ENCODE assay signal across 25 cellular contexts in the genomic region with DNA sequence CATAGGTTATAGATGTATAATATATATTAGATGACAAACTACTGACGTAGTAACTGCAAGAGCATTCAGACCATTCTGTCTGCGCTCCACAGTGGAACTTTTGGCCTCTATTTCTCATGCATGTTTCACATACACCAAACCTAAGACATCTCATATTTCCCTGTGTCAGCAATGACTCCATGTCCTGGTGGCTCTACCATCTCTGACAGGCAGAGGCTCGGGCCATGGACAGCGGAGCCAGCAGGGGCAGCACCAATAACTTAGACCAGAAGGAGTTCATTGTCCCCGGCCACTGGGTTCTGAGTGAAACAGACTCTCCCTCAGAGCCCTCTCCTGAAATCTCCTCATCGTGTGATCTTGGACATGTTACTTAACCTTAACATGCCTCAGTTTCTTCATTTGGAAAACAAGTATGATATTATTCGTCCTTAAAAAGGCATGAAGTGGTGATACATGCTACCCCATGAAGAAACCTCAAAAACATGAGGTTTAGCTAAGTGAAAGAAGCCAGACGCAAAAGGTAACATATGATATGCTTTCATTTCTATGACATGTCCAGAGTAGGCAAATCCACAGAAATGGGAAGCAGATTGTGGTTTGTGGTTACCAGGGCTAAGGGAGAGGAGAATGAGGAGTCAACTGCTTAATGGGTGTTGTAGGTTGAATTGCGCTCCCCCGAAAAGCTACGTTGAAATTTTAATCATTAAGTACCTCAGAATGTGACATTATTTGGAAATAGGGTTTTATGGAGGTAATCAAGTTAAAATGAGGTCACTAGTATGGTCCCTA.
A peak's percentile ranks its signal among the peaks of the same experiment; 100 is the strongest.
DNase-seq lines count a peak whose midpoint lies in the region; TF ChIP-seq lines count a peak whose summit lies in the region.
"Had no signal": no experiment of that assay in that cellular context is flagged by ENCODE, and none has a peak within 500 bp of the region (broad histone marks: within the 10 kb centered on the region; RNA-seq: fewer than 3 reads in every experiment).

No MANE protein-coding gene starts in this region.

- H3K27ac ChIP-seq in mammary epithelial cell (ENCODE audit: insufficient read depth, low read depth, low read length): no peak overlapping the region
- no peak overlapping the region for H3K27ac ChIP-seq in breast epithelium
- H3K27ac ChIP-seq in endodermal cell (ENCODE audit: low read depth, low read length): no peak overlapping the region
- H3K27ac ChIP-seq in sigmoid colon: no peak overlapping the region
- no peak overlapping the region for H3K27ac ChIP-seq in tibial artery
- H3K27ac ChIP-seq in GM23248: no peak overlapping the region
- H3K27ac ChIP-seq: 22Rv1, body of pancreas, parathyroid adenoma, SJSA1 had no signal

- H3K27me3 Mint-ChIP-seq in endodermal cell (ENCODE audit: insufficient read depth): peaks cover 6% of the 10 kb centered on the region
- H3K27me3 Mint-ChIP-seq: activated naive CD8-positive, alpha-beta T cell treated with anti-CD3 and anti-CD28 coated beads for 36 hours; CD4-positive, CD25-positive, alpha-beta regulatory T cell; stimulated activated naive CD8-positive, alpha-beta T cell treated with anti-CD3 and anti-CD28 coated beads, Interleukin-15, Interleukin-2, amounts not matched to agents 100 ng/mL and 50 ng/mL, for 24 hours; type B pancreatic cell had no signal

- no peak for TF ChIP-seq EP300 in sigmoid colon (IDR thresholded peaks at IDR 0.05)

- CTCF ChIA-PET in mammary epithelial cell (lab: Charles Lee; ENCODE audit: low non-redundant PET): no interaction called here

- H3K4me3 ChIP-seq in mammary epithelial cell (replicated peaks in 1 of 3; ENCODE audit: insufficient read depth in 1 of 3, low read depth in 2 of 3, low read length in 3 of 3) (no peak overlapping the region), breast epithelium (no peak overlapping the region), endodermal cell (ENCODE audit: low read length) (no peak overlapping the region), sigmoid colon (no peak overlapping the region), tibial artery (no peak overlapping the region), GM23248 (no peak overlapping the region)
- H3K4me3 ChIP-seq: body of pancreas, SJSA1 had no signal

- H3K79me2 ChIP-seq in mammary epithelial cell (ENCODE audit: insufficient read depth, low read length): no peaks in the 10 kb centered on the region
- no peaks in the 10 kb centered on the region for H3K79me2 ChIP-seq in GM23248 (ENCODE audit: insufficient read depth)
- H3K79me2 ChIP-seq: parathyroid adenoma had no signal

- H3K4me2 ChIP-seq in mammary epithelial cell (ENCODE audit: insufficient read depth, low read depth, low read length): no peak overlapping the region
- no peak overlapping the region for H3K4me2 ChIP-seq in GM23248 (ENCODE audit: unreplicated experiment)

- H2AFZ ChIP-seq in mammary epithelial cell (ENCODE audit: low read depth, low read length) (no peak overlapping the region), GM23248 (no peak overlapping the region)
- H2AFZ ChIP-seq: parathyroid adenoma had no signal

- BruUV-seq in mammary epithelial cell (replicated peaks; lab: Mats Ljungman, UMichigan): no TSS peak

- TF ChIP-seq POLR2A in breast epithelium (IDR thresholded peaks at IDR 0.05): no peak
- TF ChIP-seq POLR2A in sigmoid colon (IDR thresholded peaks at IDR 0.05): no peak

- dilution Hi-C loops in mammary epithelial cell (cut with HindIII; ENCODE audit: low sequenced_read_pairs): no loop called here

- H3K27me3 ChIP-seq in mammary epithelial cell (ENCODE audit: insufficient read depth, low read length): no peaks in the 10 kb centered on the region
- no peaks in the 10 kb centered on the region for H3K27me3 ChIP-seq in breast epithelium
- no peaks in the 10 kb centered on the region for H3K27me3 ChIP-seq in endodermal cell (ENCODE audit: control insufficient read depth, insufficient read depth, low read length, poor library complexity, severe bottlenecking)
- H3K27me3 ChIP-seq in sigmoid colon: no peaks in the 10 kb centered on the region
- H3K27me3 ChIP-seq in tibial artery: peaks cover 0 to 3% of the 10 kb centered on the region in 2 donors
- no peaks in the 10 kb centered on the region for H3K27me3 ChIP-seq in GM23248 (replicated peaks; ENCODE audit: insufficient read depth)
- H3K27me3 ChIP-seq: body of pancreas, SJSA1 had no signal

- intact Hi-C loops in mammary epithelial cell (cut with micrococcal nuclease): no loop called here
- intact Hi-C loops in breast epithelium (cut with DNase I; ENCODE audit: low total_unique reads): no loop called here
- intact Hi-C loops in sigmoid colon (cut with DNase I): no loop called here
- intact Hi-C loops in tibial artery (cut with DNase I; ENCODE audit: low total_unique reads): no loop called here

- H3K9me3 ChIP-seq in mammary epithelial cell (replicated peaks; ENCODE audit: insufficient read depth, low read length) (no peaks in the 10 kb centered on the region), breast epithelium (no peaks in the 10 kb centered on the region), endodermal cell (ENCODE audit: control insufficient read depth, low read length) (no peaks in the 10 kb centered on the region), sigmoid colon (no peaks in the 10 kb centered on the region), tibial artery (no peaks in the 10 kb centered on the region), GM23248 (ENCODE audit: low read depth) (no peaks in the 10 kb centered on the region)
- H3K9me3 ChIP-seq: body of pancreas, SJSA1 had no signal

- H3K4me1 Mint-ChIP-seq in endodermal cell: peaks cover 47% of the 10 kb centered on the region
- H3K4me1 Mint-ChIP-seq: CD4-positive, CD25-positive, alpha-beta regulatory T cell had no signal

- no peak overlapping the region for H3K9ac ChIP-seq in mammary epithelial cell (ENCODE audit: insufficient read depth, low read length)
- no peak overlapping the region for H3K9ac ChIP-seq in endodermal cell (ENCODE audit: extremely low read depth, low read length, poor library complexity, severe bottlenecking)
- H3K9ac ChIP-seq in GM23248: no peak overlapping the region
- H3K9ac ChIP-seq: parathyroid adenoma had no signal

- H3K36me3 ChIP-seq in mammary epithelial cell (ENCODE audit: insufficient read depth, low read length) (no peaks in the 10 kb centered on the region), breast epithelium (no peaks in the 10 kb centered on the region), endodermal cell (ENCODE audit: control insufficient read depth, insufficient read depth, low read length) (no peaks in the 10 kb centered on the region), sigmoid colon (no peaks in the 10 kb centered on the region), tibial artery (no peaks in the 10 kb centered on the region), GM23248 (ENCODE audit: low read depth) (no peaks in the 10 kb centered on the region)
- H3K36me3 ChIP-seq: SJSA1 had no signal

- no peaks in the 10 kb centered on the region for H3F3A ChIP-seq in GM23248 (ENCODE audit: insufficient read depth)

- H4K20me1 ChIP-seq in mammary epithelial cell (ENCODE audit: insufficient read depth, low read length) (no peaks in the 10 kb centered on the region), GM23248 (ENCODE audit: insufficient read depth) (no peaks in the 10 kb centered on the region)

- in situ Hi-C loops in mammary epithelial cell (cut with MboI; ENCODE audit: low sequenced_read_pairs in 2 of 2): no loop called here
- in situ Hi-C loops in GM23248 (cut with MboI): no loop called here

- DNase-seq in mammary epithelial cell: peak; percentile 24
- no peak for DNase-seq in breast epithelium (ENCODE audit: low spot score in 2 of 2)
- DNase-seq in OCI-M1 (lab: John Stamatoyannopoulos, UW): peak; percentile 70
- no peak for DNase-seq in endodermal cell
- no peak for DNase-seq in kidney glomerular epithelial cell (lab: John Stamatoyannopoulos, UW)
- no peak for DNase-seq in sigmoid colon
- no peak for DNase-seq in tibial artery
- DNase-seq in GM23248: no peak
- DNase-seq: activated naive CD8-positive, alpha-beta T cell treated with anti-CD3 and anti-CD28 coated beads for 36 hours; activated T-cell treated with anti-CD3 and anti-CD28 coated beads, Interleukin-2, amount 50 U/mL, for 48 hours; body of pancreas; CD4-positive, CD25-positive, alpha-beta regulatory T cell; DMS153; hypothalamus; islet precursor cell; natural killer cell; NCI-H1092; NCI-H2107; NCI-H510A treated with DMSO at 0.1 percent for 48 hours; stimulated activated CD4-positive, alpha-beta T cell treated with anti-CD3 and anti-CD28 coated beads, Interleukin-2, amount 100 ng/mL, for 24 hours had no signal

- H3K36me3 Mint-ChIP-seq in endodermal cell (ENCODE audit: low read depth): no peaks in the 10 kb centered on the region
- H3K36me3 Mint-ChIP-seq: activated naive CD8-positive, alpha-beta T cell treated with anti-CD3 and anti-CD28 coated beads for 36 hours; CD4-positive, CD25-positive, alpha-beta regulatory T cell; natural killer cell; type B pancreatic cell had no signal

- H3K9me3 Mint-ChIP-seq in endodermal cell: no peaks in the 10 kb centered on the region
- H3K9me3 Mint-ChIP-seq: activated naive CD8-positive, alpha-beta T cell treated with anti-CD3 and anti-CD28 coated beads for 36 hours; natural killer cell had no signal

- TF ChIP-seq CTCF in mammary epithelial cell (conservative IDR thresholded peaks at IDR 0.05 in 1 of 2, IDR thresholded peaks at IDR 0.05 in 1 of 2; ENCODE audit: extremely low read depth in 1 of 2, insufficient read depth in 1 of 2, low read depth in 1 of 2, low read length in 2 of 2) (no peak), breast epithelium (IDR thresholded peaks at IDR 0.05) (no peak), endodermal cell (conservative IDR thresholded peaks at IDR 0.05) (peak; percentile 52), sigmoid colon (IDR thresholded peaks at IDR 0.05) (no peak), tibial artery (IDR thresholded peaks at IDR 0.05) (no peak)

- no peaks in the 10 kb centered on the region; the same call in 1 of the 2 replicates for H3K9me2 ChIP-seq in GM23248 (ENCODE audit: insufficient read depth)

- H3K27ac Mint-ChIP-seq in endodermal cell: peak overlapping the region; percentile 22
- H3K27ac Mint-ChIP-seq: activated naive CD8-positive, alpha-beta T cell treated with anti-CD3 and anti-CD28 coated beads for 36 hours; CD4-positive, CD25-positive, alpha-beta regulatory T cell; natural killer cell; stimulated activated naive CD8-positive, alpha-beta T cell treated with anti-CD3 and anti-CD28 coated beads, Interleukin-15, Interleukin-2, amounts not matched to agents 100 ng/mL and 50 ng/mL, for 24 hours; type B pancreatic cell had no signal

- H3K4me3 Mint-ChIP-seq in endodermal cell: no peak overlapping the region
- H3K4me3 Mint-ChIP-seq: activated naive CD8-positive, alpha-beta T cell treated with anti-CD3 and anti-CD28 coated beads for 36 hours; CD4-positive, CD25-positive, alpha-beta regulatory T cell; natural killer cell; stimulated activated naive CD8-positive, alpha-beta T cell treated with anti-CD3 and anti-CD28 coated beads, Interleukin-15, Interleukin-2, amounts not matched to agents 100 ng/mL and 50 ng/mL, for 24 hours; type B pancreatic cell had no signal

- WGBS in mammary epithelial cell (ENCODE audit: low coverage, missing lambda C conversion rate): 94% methylated on average over 10 of the region's 11 CpGs
- 95 to 96% methylated on average over 3 to 11 of the region's 11 CpGs for WGBS in endodermal cell (ENCODE audit: insufficient coverage in 1 of 2, insufficient read length in 1 of 2), 2 experiments
- 82 to 94% methylated on average over 11 of the region's 11 CpGs for WGBS in sigmoid colon, 2 donors
- 93 to 96% methylated on average over 11 of the region's 11 CpGs for WGBS in GM23248 (ENCODE audit: low coverage in 1 of 2, low lambda C conversion rate in 2 of 2, missing lambda C conversion rate in 2 of 2), 2 experiments

- H3K4me1 ChIP-seq in mammary epithelial cell (ENCODE audit: insufficient read depth, low read length) (peaks cover 7% of the 10 kb centered on the region), breast epithelium (no peaks in the 10 kb centered on the region), endodermal cell (ENCODE audit: control insufficient read depth, insufficient read depth, low read length) (peaks cover 16% of the 10 kb centered on the region), sigmoid colon (no peaks in the 10 kb centered on the region), tibial artery (no peaks in the 10 kb centered on the region), GM23248 (ENCODE audit: insufficient read depth) (peaks cover 8% of the 10 kb centered on the region; the same call in 1 of the 2 replicates)
- H3K4me1 ChIP-seq: body of pancreas had no signal

Comparison
In these comparisons a context has a peak if more than half of its experiments do, and no peak if none do; other contexts are left out.
1. DNase-seq: peak in mammary epithelial cell (single experiment) and OCI-M1 (single experiment); none in breast epithelium (0 of 2), endodermal cell (single experiment), kidney glomerular epithelial cell (single experiment), sigmoid colon (single experiment), tibial artery (0 of 2) and GM23248 (single experiment).